ENCODE assay signal across 20 cellular contexts in genomic region chr2:28453396-28453795, GRCh38. TPM values are rescaled to one million over a fixed set of nuclear protein-coding genes. Genes with fewer than 3 reads are reported as not detected.
A peak's percentile ranks its signal among the peaks of the same experiment; 100 is the strongest.
DNase-seq lines count a peak whose midpoint lies in the region; ATAC-seq and TF ChIP-seq lines count a peak whose summit lies in the region.
"Had no signal": no experiment of that assay in that cellular context is flagged by ENCODE, and none has a peak within 500 bp of the region (broad histone marks: within the 10 kb centered on the region; RNA-seq: fewer than 3 reads in every experiment).

No MANE protein-coding gene starts in this region.

- H3K4me2 ChIP-seq in IMR-90 (ENCODE audit: low read depth, low read length): no peak overlapping the region
- peak overlapping the region; percentile 56 for H3K4me2 ChIP-seq in mammary epithelial cell (ENCODE audit: insufficient read depth, low read depth, low read length)
- H3K4me2 ChIP-seq: A549 had no signal

- POLR2A ChIA-PET in IMR-90 (lab: Charles Lee; ENCODE audit: unreplicated experiment): no interaction called here

- no peak for TF ChIP-seq POLR2A in IMR-90 (IDR thresholded peaks at IDR 0.05; ENCODE audit: low read depth, low read length)
- no peak for TF ChIP-seq POLR2A in esophagus squamous epithelium (IDR thresholded peaks at IDR 0.05)
- no peak for TF ChIP-seq POLR2A in sigmoid colon (IDR thresholded peaks at IDR 0.05)

- CTCF ChIA-PET in IMR-90 (lab: Yijun Ruan, JAX) (interaction anchor here (0.7 to 1.4 kb wide), 2 partner anchors 63 to 730 kb away, joined by 3 to 5 read pairs; no protein-coding TSS in a partner anchor), mammary epithelial cell (lab: Charles Lee; ENCODE audit: low non-redundant PET) (no interaction called here)
- CTCF ChIA-PET in activated naive CD4-positive, alpha-beta T cell treated with anti-CD3 and anti-CD28 coated beads, Interleukin-2, amount 10 ng/mL, durations not matched to agents 7 days and 5 days (lab: Charles Lee): interaction anchor here (0.7 to 2.6 kb wide), 12 partner anchors 9 to 750 kb away, joined by 3 to 24 read pairs (median 4); no protein-coding TSS in a partner anchor

- H3K79me1 ChIP-seq in IMR-90 (ENCODE audit: low read depth in 1 of 2, low read length in 2 of 2): peaks cover 0 to 21% of the 10 kb centered on the region in 2 experiments; a peak in 2 of 4 replicates

- H3K27me3 Mint-ChIP-seq in effector memory CD8-positive, alpha-beta T cell: no peaks in the 10 kb centered on the region
- H3K27me3 Mint-ChIP-seq in activated naive CD4-positive, alpha-beta T cell treated with anti-CD3 and anti-CD28 coated beads, Interleukin-2, amount 10 ng/mL, durations not matched to agents 7 days and 5 days: peaks cover 3% of the 10 kb centered on the region

- peaks cover 14% of the 10 kb centered on the region for H3K4me1 ChIP-seq in IMR-90 (ENCODE audit: control insufficient read depth, insufficient read depth, low read length)
- H3K4me1 ChIP-seq in mammary epithelial cell (ENCODE audit: insufficient read depth, low read length): peaks cover 45% of the 10 kb centered on the region
- peaks cover 30 to 53% (median 38%) of the 10 kb centered on the region in 3 donors for H3K4me1 ChIP-seq in esophagus squamous epithelium
- H3K4me1 ChIP-seq in sigmoid colon: no peaks in the 10 kb centered on the region

- H3K56ac ChIP-seq in IMR-90 (ENCODE audit: extremely low read depth, insufficient read depth, low read length): no peak overlapping the region

- dilution Hi-C loops in IMR-90 (cut with HindIII; ENCODE audit: low sequenced_read_pairs, unreplicated experiment) (no loop called here), mammary epithelial cell (cut with HindIII; ENCODE audit: low sequenced_read_pairs) (no loop called here)

- in situ Hi-C loops in IMR-90 (cut with MboI; ENCODE audit: low sequenced_read_pairs) (no loop called here), mammary epithelial cell (cut with MboI; ENCODE audit: low sequenced_read_pairs in 2 of 2) (no loop called here)

- H4K5ac ChIP-seq in IMR-90 (ENCODE audit: low read depth, low read length): no peak overlapping the region

- H3K36me3 Mint-ChIP-seq in effector memory CD8-positive, alpha-beta T cell (ENCODE audit: insufficient read depth): no peaks in the 10 kb centered on the region
- H3K36me3 Mint-ChIP-seq in activated naive CD4-positive, alpha-beta T cell treated with anti-CD3 and anti-CD28 coated beads, Interleukin-2, amount 10 ng/mL, durations not matched to agents 7 days and 5 days: no peaks in the 10 kb centered on the region
- H3K36me3 Mint-ChIP-seq: IgD-negative memory B cell had no signal

- no peak overlapping the region for H3K18ac ChIP-seq in IMR-90 (ENCODE audit: low read depth, low read length)

- H3K4me3 Mint-ChIP-seq in effector memory CD8-positive, alpha-beta T cell: no peak overlapping the region
- H3K4me3 Mint-ChIP-seq in activated naive CD4-positive, alpha-beta T cell treated with anti-CD3 and anti-CD28 coated beads, Interleukin-2, amount 10 ng/mL, durations not matched to agents 7 days and 5 days: no peak overlapping the region

- H2BK5ac ChIP-seq in IMR-90 (ENCODE audit: low read depth, low read length, poor library complexity, severe bottlenecking): no peak overlapping the region

- H3K14ac ChIP-seq in IMR-90 (replicated peaks; ENCODE audit: low read depth, low read length): no peak overlapping the region

- BruUV-seq in IMR-90 (replicated peaks; lab: Mats Ljungman, UMichigan) (no TSS peak), mammary epithelial cell (replicated peaks; lab: Mats Ljungman, UMichigan) (no TSS peak)

- H3K36me3 ChIP-seq in IMR-90 (ENCODE audit: control insufficient read depth, insufficient read depth, low read length): no peaks in the 10 kb centered on the region
- H3K36me3 ChIP-seq in mammary epithelial cell (ENCODE audit: insufficient read depth, low read length): no peaks in the 10 kb centered on the region
- H3K36me3 ChIP-seq in esophagus squamous epithelium: no peaks in the 10 kb centered on the region
- no peaks in the 10 kb centered on the region for H3K36me3 ChIP-seq in sigmoid colon
- H3K36me3 ChIP-seq: BE2C, Peyer's patch had no signal

- no peak overlapping the region for H2BK15ac ChIP-seq in IMR-90 (ENCODE audit: low read depth, low read length)

- WGBS in IMR-90 (ENCODE audit: extremely low coverage in 2 of 2, insufficient read length in 1 of 2), 2 experiments: 100% methylated on average over 2 of the region's 8 CpGs; no CpG with 5 or more reads in 1 of the 2 experiments
- 65% methylated on average over 5 of the region's 8 CpGs for WGBS in mammary epithelial cell (ENCODE audit: low coverage, missing lambda C conversion rate)
- WGBS in esophagus squamous epithelium, 2 donors: 55 to 56% methylated on average over 2 to 4 of the region's 8 CpGs
- WGBS in sigmoid colon, 2 donors: 90 to 94% methylated on average over 8 of the region's 8 CpGs

- H3K27ac Mint-ChIP-seq in effector memory CD8-positive, alpha-beta T cell: no peak overlapping the region
- H3K27ac Mint-ChIP-seq in activated naive CD4-positive, alpha-beta T cell treated with anti-CD3 and anti-CD28 coated beads, Interleukin-2, amount 10 ng/mL, durations not matched to agents 7 days and 5 days: no peak overlapping the region
- H3K27ac Mint-ChIP-seq: IgD-negative memory B cell had no signal

- H4K20me1 ChIP-seq in IMR-90 (ENCODE audit: insufficient read depth, low read length) (no peaks in the 10 kb centered on the region), mammary epithelial cell (ENCODE audit: insufficient read depth, low read length) (no peaks in the 10 kb centered on the region)

- H3K27ac ChIP-seq in IMR-90 (ENCODE audit: insufficient read depth, low read length) (no peak overlapping the region), mammary epithelial cell (ENCODE audit: insufficient read depth, low read depth, low read length) (peak overlapping the region; percentile 8), esophagus squamous epithelium (peak overlapping the region; percentile 67 to 82 (median 79)), sigmoid colon (no peak overlapping the region)
- H3K27ac ChIP-seq: Peyer's patch had no signal

- no peak overlapping the region for H4K91ac ChIP-seq in IMR-90 (ENCODE audit: insufficient read depth, low read depth, low read length)

- TF ChIP-seq CTCF in IMR-90 (conservative IDR thresholded peaks at IDR 0.05; ENCODE audit: low read depth, low read length) (no peak), mammary epithelial cell (conservative IDR thresholded peaks at IDR 0.05 in 1 of 2, IDR thresholded peaks at IDR 0.05 in 1 of 2; ENCODE audit: extremely low read depth in 1 of 2, insufficient read depth in 1 of 2, low read depth in 1 of 2, low read length in 2 of 2) (no peak), esophagus squamous epithelium (IDR thresholded peaks at IDR 0.05) (no peak), sigmoid colon (IDR thresholded peaks at IDR 0.05) (no peak)

- no peak overlapping the region for H3K23ac ChIP-seq in IMR-90 (ENCODE audit: low read depth, low read length)

- no peak overlapping the region for H2BK120ac ChIP-seq in IMR-90 (ENCODE audit: low read depth, low read length)

- peaks cover 16 to 24% of the 10 kb centered on the region in 2 donors for H3K4me1 Mint-ChIP-seq in effector memory CD8-positive, alpha-beta T cell (ENCODE audit: low read depth in 2 of 2)
- peaks cover 34% of the 10 kb centered on the region for H3K4me1 Mint-ChIP-seq in activated naive CD4-positive, alpha-beta T cell treated with anti-CD3 and anti-CD28 coated beads, Interleukin-2, amount 10 ng/mL, durations not matched to agents 7 days and 5 days
- H3K4me1 Mint-ChIP-seq: IgD-negative memory B cell had no signal

- no peaks in the 10 kb centered on the region for H3K27me3 ChIP-seq in IMR-90 (ENCODE audit: control insufficient read depth, insufficient read depth, low read length)
- H3K27me3 ChIP-seq in mammary epithelial cell (ENCODE audit: insufficient read depth, low read length): no peaks in the 10 kb centered on the region
- H3K27me3 ChIP-seq in esophagus squamous epithelium: no peaks in the 10 kb centered on the region
- no peaks in the 10 kb centered on the region for H3K27me3 ChIP-seq in sigmoid colon
- H3K27me3 ChIP-seq: BE2C, Peyer's patch had no signal

- H3K4me3 ChIP-seq in IMR-90 (ENCODE audit: insufficient read depth, low read depth, low read length): no peak overlapping the region
- no peak overlapping the region for H3K4me3 ChIP-seq in mammary epithelial cell (replicated peaks in 1 of 3; ENCODE audit: insufficient read depth in 1 of 3, low read depth in 2 of 3, low read length in 3 of 3)
- H3K4me3 ChIP-seq in esophagus squamous epithelium: no peak overlapping the region
- no peak overlapping the region for H3K4me3 ChIP-seq in sigmoid colon
- H3K4me3 ChIP-seq: A549, Peyer's patch had no signal

- no peak for DNase-seq in IMR-90
- DNase-seq in mammary epithelial cell: no peak
- no peak for DNase-seq in esophagus squamous epithelium (lab: John Stamatoyannopoulos, UW)
- peak; percentile 55 for DNase-seq in sigmoid colon
- DNase-seq in effector memory CD8-positive, alpha-beta T cell: no peak
- DNase-seq in activated CD8-positive, alpha-beta memory T cell treated with anti-CD3 and anti-CD28 coated beads, Interleukin-2, amount 50 U/mL, for 4 hours: no peak
- no peak for DNase-seq in activated naive CD4-positive, alpha-beta T cell treated with anti-CD3 and anti-CD28 coated beads, Interleukin-2, amount 10 ng/mL, durations not matched to agents 7 days and 5 days
- DNase-seq: BE2C, DMS53, GF-D8, GOT3, NCI-H1694, NCI-H2081, NCI-H2171, NCI-H524 treated with DMSO at 0.1 percent for 48 hours, NCI-H82 had no signal

- no peak overlapping the region for H3K4ac ChIP-seq in IMR-90 (ENCODE audit: low read depth, low read length)

- no peaks in the 10 kb centered on the region for H3K79me2 ChIP-seq in mammary epithelial cell (ENCODE audit: insufficient read depth, low read length)

- no peak for TF ChIP-seq EP300 in sigmoid colon (IDR thresholded peaks at IDR 0.05)

- H2AK5ac ChIP-seq in IMR-90 (ENCODE audit: low read depth, low read length): no peak overlapping the region

- H2BK20ac ChIP-seq in IMR-90 (ENCODE audit: low read depth, low read length): no peak overlapping the region

- intact Hi-C loops in IMR-90 (cut with micrococcal nuclease) (loop anchor here (2.0 to 5.0 kb wide), 2 partner anchors 61 to 731 kb away; partner anchors contain the start of gene FOSL2), mammary epithelial cell (cut with micrococcal nuclease) (loop anchor here (2.0 to 10.0 kb wide), 7 partner anchors 39 to 561 kb away; partner anchors contain the start of genes BABAM2, PPP1CB and RBKS), esophagus squamous epithelium (cut with DNase I) (no loop called here), sigmoid colon (cut with DNase I) (no loop called here)

- no peaks in the 10 kb centered on the region for H3K9me3 Mint-ChIP-seq in effector memory CD8-positive, alpha-beta T cell
- H3K9me3 Mint-ChIP-seq in activated naive CD4-positive, alpha-beta T cell treated with anti-CD3 and anti-CD28 coated beads, Interleukin-2, amount 10 ng/mL, durations not matched to agents 7 days and 5 days: no peaks in the 10 kb centered on the region
- H3K9me3 Mint-ChIP-seq: IgD-negative memory B cell had no signal

- H3K9me1 ChIP-seq in IMR-90 (ENCODE audit: insufficient read depth, low read length): peaks cover 21% of the 10 kb centered on the region

- no peaks in the 10 kb centered on the region for H3K9me3 ChIP-seq in IMR-90 (ENCODE audit: control insufficient read depth, insufficient read depth, low read length)
- H3K9me3 ChIP-seq in mammary epithelial cell (replicated peaks; ENCODE audit: insufficient read depth, low read length): no peaks in the 10 kb centered on the region
- H3K9me3 ChIP-seq in esophagus squamous epithelium: no peaks in the 10 kb centered on the region
- no peaks in the 10 kb centered on the region for H3K9me3 ChIP-seq in sigmoid colon
- H3K9me3 ChIP-seq: A549, BE2C, Peyer's patch had no signal

- TF ChIP-seq RAD21 in IMR-90 (IDR thresholded peaks at IDR 0.05; ENCODE audit: low read length): no peak

- H3K9ac ChIP-seq in IMR-90 (ENCODE audit: low read depth, low read length) (no peak overlapping the region), mammary epithelial cell (ENCODE audit: insufficient read depth, low read length) (no peak overlapping the region)

- no peak overlapping the region for H4K8ac ChIP-seq in IMR-90 (ENCODE audit: low read depth in 2 of 2, low read length in 2 of 2)

- H2AFZ ChIP-seq in IMR-90 (replicated peaks; ENCODE audit: low read length, poor library complexity) (no peak overlapping the region), mammary epithelial cell (ENCODE audit: low read depth, low read length) (peak overlapping the region; percentile 80)

- peak overlapping the region; percentile 44 for H2AK9ac ChIP-seq in IMR-90 (replicated peaks; ENCODE audit: low read depth, low read length, poor library complexity)

- no peak for ATAC-seq in IMR-90 (ENCODE audit: low read depth)
- ATAC-seq in effector memory CD8-positive, alpha-beta T cell (replicated peaks): no peak
- ATAC-seq: Right ventricle myocardium inferior had no signal

RNA-seq across cellular contexts. Expression of gene PLB1, which starts 42.5 kb away (rescaled TPM):
- 0.90 and 1.4 TPM in 2 replicates for total RNA-seq in IMR-90 (2012; rRNA removed)
- 0.43 and 0.74 TPM in 2 replicates for polyA plus RNA-seq in IMR-90 (2012; rRNA removed)
- 0.09 and 0.34 TPM in 2 replicates for polyA plus RNA-seq in IMR-90 (2012; cell fraction: cytosol; rRNA removed)
- 2.0 and 4.3 TPM in 2 replicates for polyA plus RNA-seq in IMR-90 (2012; cell fraction: nucleus; rRNA removed; ENCODE audit: low replicate concordance)
- total RNA-seq in mammary epithelial cell: 1 to 10 TPM; 4.2 to 5.2 TPM
- polyA plus RNA-seq in mammary epithelial cell: 2.0 TPM
- 0.93 TPM for polyA minus RNA-seq in mammary epithelial cell
- 1 to 10 TPM; 1.1 to 6.5 (median 2.3) TPM for total RNA-seq in esophagus squamous epithelium
- 10 to 100 TPM in 1 of 4 donors, 1 to 10 TPM in 3; 2.1 to 18.3 (median 5.7) TPM for total RNA-seq in sigmoid colon
- polyA plus RNA-seq in sigmoid colon: 1 to 10 TPM; 1.2 to 1.8 (median 1.4) TPM
- polyA plus RNA-seq: IgD-negative memory B cell had no signal

Comparison
In these comparisons a context has a peak if more than half of its experiments do, and no peak if none do; other contexts are left out.
1. H3K27ac ChIP-seq: peak in mammary epithelial cell (single experiment) and esophagus squamous epithelium (4 of 4); none in IMR-90 (single experiment) and sigmoid colon (0 of 4).
2. intact Hi-C loops: an anchor here in IMR-90 (2.0 to 5.0 kb wide) and mammary epithelial cell (2.0 to 10.0 kb wide); none called in esophagus squamous epithelium and sigmoid colon.